15 cellular contexts compared by ENCODE assay signal in the genomic region with DNA sequence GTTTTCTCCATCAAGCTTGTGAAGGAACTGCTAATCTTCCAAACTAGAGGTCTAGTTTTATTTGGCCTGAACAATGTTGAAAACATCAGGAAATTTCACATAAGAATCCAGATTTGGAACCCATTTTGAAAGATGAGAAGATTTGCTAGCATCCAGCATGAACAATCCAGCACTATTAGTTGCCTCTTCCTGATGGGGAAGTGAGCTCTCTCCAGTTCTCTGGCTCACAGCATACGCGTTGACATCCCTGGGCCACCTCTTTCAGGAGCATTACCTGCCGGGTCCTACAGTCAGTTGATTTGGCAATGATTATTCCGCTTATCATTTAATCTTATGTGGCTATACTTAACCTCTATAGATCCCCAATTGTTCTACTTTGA. TPM values are rescaled to one million over a fixed set of nuclear protein-coding genes. Genes with fewer than 3 reads are reported as not detected.
DNase-seq lines count a peak whose midpoint lies in the region; ATAC-seq and TF ChIP-seq lines count a peak whose summit lies in the region.
"Had no signal": no experiment of that assay in that cellular context is flagged by ENCODE, and none has a peak within 500 bp of the region (broad histone marks: within the 10 kb centered on the region; RNA-seq: fewer than 3 reads in every experiment).

No MANE protein-coding gene starts in this region.

- no peaks in the 10 kb centered on the region for H3K9me3 ChIP-seq in suprapubic skin
- peaks cover 0 to 3% (median 0%) of the 10 kb centered on the region in 4 donors for H3K9me3 ChIP-seq in right lobe of liver
- H3K9me3 ChIP-seq: neutrophil had no signal

- no peak for TF ChIP-seq CTCF in fibroblast of mammary gland (conservative IDR thresholded peaks at IDR 0.05; ENCODE audit: control insufficient read depth, insufficient read depth, low read depth, low read length)
- TF ChIP-seq CTCF in suprapubic skin (IDR thresholded peaks at IDR 0.05): no peak
- no peak for TF ChIP-seq CTCF in right lobe of liver (IDR thresholded peaks at IDR 0.05)

- H3K27ac ChIP-seq in suprapubic skin (peak overlapping the region; percentile 84), right lobe of liver (no peak overlapping the region)
- H3K27ac ChIP-seq: neutrophil had no signal

- H3K4me3 ChIP-seq in fibroblast of mammary gland (ENCODE audit: control insufficient read depth, low read depth, low read length) (no peak overlapping the region), suprapubic skin (no peak overlapping the region), right lobe of liver (no peak overlapping the region)

- DNase-seq in activated T-cell treated with anti-CD3 and anti-CD28 coated beads, Interleukin-2, amount 50 U/mL, for 4 hours: no peak
- DNase-seq in activated T-cell treated with anti-CD3 and anti-CD28 coated beads, Interleukin-2, amount 50 U/mL, for 1 hour: no peak
- DNase-seq in fibroblast of mammary gland (ENCODE audit: low read depth): peak; percentile 23
- no peak for DNase-seq in suprapubic skin (ENCODE audit: low spot score in 2 of 2)
- DNase-seq in right lobe of liver: no peak
- DNase-seq in NCI-H2029 treated with DMSO at 0.1 percent for 48 hours (lab: John Stamatoyannopoulos, UW): no peak
- DNase-seq: DMS79; NCI-H446 treated with DMSO at 0.1 percent for 48 hours; stimulated activated CD4-positive, alpha-beta T cell treated with anti-CD3 and anti-CD28 coated beads, Interleukin-12 subunit alpha, Interleukin-12 subunit beta, amount 100 ng/mL, for 4 hours had no signal

- TF ChIP-seq EP300 in suprapubic skin (IDR thresholded peaks at IDR 0.05): no peak

- WGBS in suprapubic skin: 71% methylated on average over 4 of the region's 4 CpGs
- WGBS in right lobe of liver (ENCODE audit: insufficient coverage, low coverage, low lambda C conversion rate, missing lambda C conversion rate): 96% methylated on average over 4 of the region's 4 CpGs

- TF ChIP-seq POLR2A in suprapubic skin (IDR thresholded peaks at IDR 0.05) (no peak), right lobe of liver (IDR thresholded peaks at IDR 0.05) (no peak)

- H3K36me3 Mint-ChIP-seq in activated T-cell treated with anti-CD3 and anti-CD28 coated beads, Interleukin-2, amount 50 U/mL, for 4 hours (ENCODE audit: insufficient read depth): no peaks in the 10 kb centered on the region

- ATAC-seq in activated T-cell treated with anti-CD3 and anti-CD28 coated beads, Interleukin-2, amount 50 U/mL, for 4 hours: no peak
- ATAC-seq in SK-N-SH treated with all-trans-retinoic acid at 6 μM for 48 hours: peak; percentile 55
- no peak for ATAC-seq in right lobe of liver
- ATAC-seq in HG02840 (IDR thresholded peaks at IDR 0.05; ENCODE audit: low FRiP score, unreplicated experiment): no peak

- H3K27me3 Mint-ChIP-seq in activated T-cell treated with anti-CD3 and anti-CD28 coated beads, Interleukin-2, amount 50 U/mL, for 4 hours (ENCODE audit: low read depth): peaks cover 12% of the 10 kb centered on the region

- H3K27me3 ChIP-seq in suprapubic skin (no peaks in the 10 kb centered on the region), right lobe of liver (no peaks in the 10 kb centered on the region)
- H3K27me3 ChIP-seq: neutrophil had no signal

- H3K4me1 ChIP-seq in suprapubic skin (peaks cover 49% of the 10 kb centered on the region), right lobe of liver (no peaks in the 10 kb centered on the region)

- no peaks in the 10 kb centered on the region for H3K36me3 ChIP-seq in suprapubic skin
- H3K36me3 ChIP-seq in right lobe of liver: no peaks in the 10 kb centered on the region
- H3K36me3 ChIP-seq: neutrophil had no signal

- H3K4me3 Mint-ChIP-seq in activated T-cell treated with anti-CD3 and anti-CD28 coated beads, Interleukin-2, amount 50 U/mL, for 4 hours: peak overlapping the region; percentile 2

- H3K9me3 Mint-ChIP-seq in activated T-cell treated with anti-CD3 and anti-CD28 coated beads, Interleukin-2, amount 50 U/mL, for 4 hours: no peaks in the 10 kb centered on the region

- peaks cover 42% of the 10 kb centered on the region for H3K4me1 Mint-ChIP-seq in activated T-cell treated with anti-CD3 and anti-CD28 coated beads, Interleukin-2, amount 50 U/mL, for 4 hours (ENCODE audit: low read depth)

- intact Hi-C loops in right lobe of liver (cut with DNase I): no loop called here

TF ChIP-seq in SK-N-SH treated with all-trans-retinoic acid at 6 μM for 48 hours, 23 proteins besides CTCF, POLR2A, EP300 and RAD21:
- no peak for TF ChIP-seq ZNF70 (CRISPR knock-in tag; IDR thresholded peaks at IDR 0.05)
- TF ChIP-seq RARB (CRISPR knock-in tag; IDR thresholded peaks at IDR 0.05): no peak
- no peak for TF ChIP-seq BACH2 (CRISPR knock-in tag; IDR thresholded peaks at IDR 0.05; ENCODE audit: borderline replicate concordance)
- TF ChIP-seq CSDC2 (CRISPR knock-in tag; IDR thresholded peaks at IDR 0.05): no peak
- TF ChIP-seq TCF4 (CRISPR knock-in tag; IDR thresholded peaks at IDR 0.05; ENCODE audit: borderline replicate concordance): no peak
- no peak for TF ChIP-seq OSR1 (CRISPR knock-in tag; IDR thresholded peaks at IDR 0.05)

RNA-seq across cellular contexts. Expression of gene GPR87, which starts 10.9 kb away (rescaled TPM):
- total RNA-seq in activated T-cell treated with anti-CD3 and anti-CD28 coated beads, Interleukin-2, amount 50 U/mL, for 4 hours: 1 to 10 TPM; 2.2 to 3.3 (median 2.7) TPM
- total RNA-seq in suprapubic skin: 10 to 100 TPM; 14.7 to 44.3 (median 30.9) TPM
- total RNA-seq in right lobe of liver: not detected
- total RNA-seq: H1, liver had no signal

RNA-seq across cellular contexts. Expression of gene P2RY13, which starts 23.6 kb away (rescaled TPM):
- not detected for total RNA-seq in activated T-cell treated with anti-CD3 and anti-CD28 coated beads, Interleukin-2, amount 50 U/mL, for 4 hours
- 1 to 10 TPM in 2 of 4 donors, under 1 TPM in 2; 0.53 to 3.4 (median 1.3) TPM for total RNA-seq in suprapubic skin
- 1 to 10 TPM in 5 of 6 experiments, under 1 TPM in 1; 0.95 to 4.8 (median 1.9) TPM for total RNA-seq in right lobe of liver
- total RNA-seq: H1, HT1080 had no signal

RNA-seq across cellular contexts. Expression of gene P2RY14, which starts 27.4 kb away (rescaled TPM):
- total RNA-seq in activated T-cell treated with anti-CD3 and anti-CD28 coated beads, Interleukin-2, amount 50 U/mL, for 4 hours: under 1 TPM in 2 of 3 donors, not detected in 1; 0.20 to 0.26 TPM
- total RNA-seq in suprapubic skin: 1 to 10 TPM; 1.1 to 4.2 (median 2.4) TPM
- under 1 TPM in 3 of 6 experiments, not detected in 3; 0.12 to 0.18 (median 0.12) TPM for total RNA-seq in right lobe of liver
- total RNA-seq: H1, HT1080 had no signal
